8 cellular contexts compared by ENCODE assay signal in the genomic region with DNA sequence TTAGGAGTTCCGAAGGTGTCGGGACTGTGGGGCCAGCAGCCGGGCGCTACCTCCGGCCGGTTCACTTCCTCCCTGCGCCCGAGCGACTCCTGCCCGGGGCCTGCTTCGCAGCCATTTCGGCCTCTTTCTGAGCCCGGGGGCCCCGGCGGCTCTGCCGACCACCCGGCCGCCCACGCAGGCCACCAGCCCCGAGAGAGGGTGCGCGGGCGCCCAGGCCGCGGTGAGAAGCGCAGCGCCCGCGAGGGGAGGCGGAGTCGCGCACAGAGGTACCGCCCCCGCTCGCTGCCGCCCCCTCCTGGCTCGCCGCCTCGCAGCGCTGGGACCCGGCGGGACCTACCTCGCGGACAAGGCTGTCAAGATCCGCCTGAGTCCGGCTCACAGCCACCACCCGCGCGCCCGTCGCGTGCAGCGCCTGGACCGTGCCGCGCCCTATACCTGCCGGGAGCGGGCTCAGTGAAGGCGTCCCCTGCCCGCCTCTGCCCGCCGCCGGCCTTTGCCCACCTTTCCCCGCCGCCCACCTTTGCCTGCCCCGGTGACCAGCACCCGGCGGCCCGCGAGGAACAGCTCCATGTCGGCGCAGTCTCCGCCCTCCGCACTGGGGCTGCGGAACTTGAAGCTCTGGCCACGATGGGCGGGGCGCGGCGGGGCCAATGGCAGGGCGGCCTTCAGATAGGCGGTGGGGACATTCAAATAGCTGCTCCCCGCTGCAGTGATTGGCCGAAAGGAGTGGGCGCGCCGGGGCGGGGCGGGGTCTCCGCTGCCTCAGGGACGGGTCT. TPM values are rescaled to one million over a fixed set of nuclear protein-coding genes. Genes with fewer than 3 reads are reported as not detected.
DNase-seq lines count a peak whose midpoint lies in the region; TF ChIP-seq lines count a peak whose summit lies in the region.

A gene (minus strand): TSS at position 585 of the 776 bp plus-strand sequence. CDS start 15 bp downstream, at position 570.

- H3K4me3 Mint-ChIP-seq in activated naive CD4-positive, alpha-beta T cell treated with anti-CD3 and anti-CD28 coated beads for 36 hours, result peak within 1 kb of the TSS; percentile 85

- CTCF ChIA-PET in activated naive CD4-positive, alpha-beta T cell treated with anti-CD3 and anti-CD28 coated beads for 36 hours (lab: Charles Lee), result interaction anchor here (0.6 to 1.6 kb wide), 14 partner anchors 9 to 448 kb away, joined by 3 to 6 read pairs (median 4); a partner anchor contains a TSS

- peaks cover 22% of the 10 kb centered on the region for H3K4me1 Mint-ChIP-seq in activated naive CD4-positive, alpha-beta T cell treated with anti-CD3 and anti-CD28 coated beads for 36 hours (ENCODE audit: low read depth)

- H3K27ac ChIP-seq in neutrophil (peak within 1 kb of the TSS; percentile 90), substantia nigra (ENCODE audit: low read depth, low read length, poor library complexity, severe bottlenecking) (peak within 1 kb of the TSS; percentile 96)

- peaks cover 6% of the 10 kb centered on the region for H3K27me3 ChIP-seq in neutrophil

- peak within 1 kb of the TSS; percentile 82 for H3K27ac Mint-ChIP-seq in activated naive CD4-positive, alpha-beta T cell treated with anti-CD3 and anti-CD28 coated beads for 36 hours

- H3K36me3 Mint-ChIP-seq in activated naive CD4-positive, alpha-beta T cell treated with anti-CD3 and anti-CD28 coated beads for 36 hours (ENCODE audit: low read depth), result peaks cover 2% of the 10 kb centered on the region

- H3K27me3 Mint-ChIP-seq in activated naive CD4-positive, alpha-beta T cell treated with anti-CD3 and anti-CD28 coated beads for 36 hours (ENCODE audit: low read depth), result no peaks in the 10 kb centered on the region

- H3K4me3 ChIP-seq in HFF-Myc (replicated peaks; ENCODE audit: low read depth, low read length) (peak within 1 kb of the TSS; percentile 78), neutrophil (ENCODE audit: low read depth in 1 of 2, low read length in 1 of 2) (peak within 1 kb of the TSS; percentile 67 to 80)

- H3K9me3 ChIP-seq in neutrophil, result no peaks in the 10 kb centered on the region

- H3K4me1 ChIP-seq in neutrophil (ENCODE audit: control insufficient read depth in 1 of 2, insufficient read depth in 1 of 2, low read depth in 1 of 2, low read length in 1 of 2), result peaks cover 22 to 30% of the 10 kb centered on the region in 2 experiments

- peak; percentile 67 for TF ChIP-seq CTCF in HFF-Myc (IDR thresholded peaks at IDR 0.05; ENCODE audit: low read depth, low read length, missing control alignments)
- TF ChIP-seq CTCF in neutrophil (IDR thresholded peaks at IDR 0.05), result peak; percentile 78

- H3K9me3 Mint-ChIP-seq in activated naive CD4-positive, alpha-beta T cell treated with anti-CD3 and anti-CD28 coated beads for 36 hours, result no peaks in the 10 kb centered on the region

- intact Hi-C loops in activated naive CD4-positive, alpha-beta T cell treated with anti-CD3 and anti-CD28 coated beads for 36 hours (cut with micrococcal nuclease), result loop anchor here (1.0 to 10.0 kb wide), 3 partner anchors 14 to 318 kb away; a partner anchor contains a TSS

- H3K36me3 ChIP-seq in neutrophil, result no peaks in the 10 kb centered on the region

- DNase-seq in GM04504 (ENCODE audit: low read depth) (peak; percentile 82), HFF-Myc (ENCODE audit: extremely low read depth, low read depth) (peak; percentile 72), NAMALWA (ENCODE audit: low spot score) (peak; percentile 97), SK-N-DZ (ENCODE audit: low spot score) (peak; percentile 99), foreskin melanocyte (peak; percentile 93), substantia nigra (lab: John Stamatoyannopoulos, UW) (peak; percentile 78 to 99 (median 95))
- peak; percentile 96 for DNase-seq in activated naive CD4-positive, alpha-beta T cell treated with anti-CD3 and anti-CD28 coated beads for 36 hours

RNA-seq across cellular contexts. Expression of the gene that starts here (rescaled TPM):
- 228 and 312 TPM in 2 replicates for polyA plus RNA-seq in SK-N-DZ (2014; cell fraction: cytosol; rRNA removed)
- 357 and 359 TPM in 2 replicates for polyA plus RNA-seq in SK-N-DZ (2014; cell fraction: nucleus; rRNA removed)
- 100 to 1,000 TPM; 139 to 146 TPM for total RNA-seq in activated naive CD4-positive, alpha-beta T cell treated with anti-CD3 and anti-CD28 coated beads for 36 hours

Comparison
In these comparisons a context has a peak if more than half of its experiments do, and no peak if none do; other contexts are left out.
1. Peak in every context shown above with its lines: DNase-seq, H3K4me3 ChIP-seq and H3K27ac ChIP-seq.